ENCODE assay signal across 1 cellular context in the genomic region with DNA sequence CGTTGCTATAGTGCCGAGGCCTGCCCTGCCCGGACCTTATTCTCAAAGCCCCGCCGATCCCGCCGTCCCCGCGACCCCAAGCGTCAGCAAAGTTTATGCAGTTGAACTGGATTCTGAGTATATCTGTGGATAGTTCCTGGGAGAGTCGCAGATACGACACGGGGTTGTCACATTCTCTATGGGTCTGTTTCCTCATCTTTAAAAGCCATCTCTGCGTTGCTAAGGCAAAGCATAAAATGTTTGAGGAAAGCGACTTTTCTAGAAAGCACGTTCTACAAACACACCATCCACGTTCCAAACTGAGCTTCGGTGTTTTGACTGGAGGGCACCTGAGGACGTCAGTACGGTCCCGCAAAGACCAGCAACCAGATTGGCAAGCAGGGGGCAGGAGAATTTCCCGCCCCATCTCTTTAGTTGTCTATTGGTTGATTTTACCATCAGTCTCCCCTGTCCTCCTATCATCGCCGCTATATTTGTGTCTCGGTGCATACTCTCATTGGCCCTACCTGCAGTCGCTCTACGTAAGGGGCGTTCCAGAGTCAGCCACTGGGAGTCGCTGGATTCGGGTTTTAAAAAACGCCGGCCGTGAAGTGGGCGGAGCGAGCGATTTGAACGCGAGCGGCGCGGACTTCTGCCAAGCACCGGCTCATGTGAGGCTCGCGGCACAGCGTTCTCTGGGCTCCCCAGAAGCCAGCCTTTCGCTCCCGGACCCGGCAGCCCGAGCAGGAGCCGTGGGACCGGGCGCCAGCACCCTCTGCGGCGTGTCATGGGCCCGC.
TF ChIP-seq lines count a peak whose summit lies in the region.

Gene CENPA (plus strand): TSS at position 626 of the 776 bp plus-strand sequence. CDS start 141 bp downstream, at position 767.

TF ChIP-seq in HepG2, 621 proteins besides CTCF, POLR2A, EP300 and RAD21 (continued from another document and continues in another):
- no peak for TF ChIP-seq PLSCR1 (CRISPR knock-in tag; IDR thresholded peaks at IDR 0.05; ENCODE audit: borderline replicate concordance)
- TF ChIP-seq MTA3 (CRISPR knock-in tag; IDR thresholded peaks at IDR 0.05), result no peak
- TF ChIP-seq CEBPZ (IDR thresholded peaks at IDR 0.05; ENCODE audit: low read length), result peak; percentile 94
- TF ChIP-seq NR1H2 (CRISPR knock-in tag; IDR thresholded peaks at IDR 0.05; ENCODE audit: borderline replicate concordance, low read depth), result no peak
- peak; percentile 63 for TF ChIP-seq PHF20 (CRISPR knock-in tag; IDR thresholded peaks at IDR 0.05)
- TF ChIP-seq LCORL (IDR thresholded peaks at IDR 0.05), result peak; percentile 12; the same call in 1 of the 2 replicates
- TF ChIP-seq LCORL (CRISPR knock-in tag; IDR thresholded peaks at IDR 0.05), result no peak
- TF ChIP-seq PCBP1 (IDR thresholded peaks at IDR 0.05; ENCODE audit: borderline replicate concordance, low read depth, low read length), result no peak; the same call in 1 of the 2 replicates
- peak; percentile 70 for TF ChIP-seq HNRNPLL (IDR thresholded peaks at IDR 0.05; ENCODE audit: low read depth, low read length, poor library complexity, severe bottlenecking)
- TF ChIP-seq IKZF1 (IDR thresholded peaks at IDR 0.05), result no peak
- TF ChIP-seq TBP (CRISPR knock-in tag; IDR thresholded peaks at IDR 0.05), result no peak
- no peak for TF ChIP-seq GPN1 (CRISPR knock-in tag; IDR thresholded peaks at IDR 0.05; ENCODE audit: borderline replicate concordance)
- TF ChIP-seq NFRKB (IDR thresholded peaks at IDR 0.05), result no peak
- peak; percentile 97 for TF ChIP-seq HOXA9 (CRISPR knock-in tag; IDR thresholded peaks at IDR 0.05; ENCODE audit: borderline replicate concordance)
- peak; percentile 87; the same call in 1 of the 2 replicates for TF ChIP-seq ZNF138 (CRISPR knock-in tag; IDR thresholded peaks at IDR 0.05; ENCODE audit: low read depth)
- no peak for TF ChIP-seq ZBTB7A (CRISPR knock-in tag; IDR thresholded peaks at IDR 0.05)
- TF ChIP-seq ZBTB10 (CRISPR knock-in tag; IDR thresholded peaks at IDR 0.05; ENCODE audit: borderline replicate concordance), result peak; percentile 95; the same call in 1 of the 2 replicates
- TF ChIP-seq, protein P1, sequence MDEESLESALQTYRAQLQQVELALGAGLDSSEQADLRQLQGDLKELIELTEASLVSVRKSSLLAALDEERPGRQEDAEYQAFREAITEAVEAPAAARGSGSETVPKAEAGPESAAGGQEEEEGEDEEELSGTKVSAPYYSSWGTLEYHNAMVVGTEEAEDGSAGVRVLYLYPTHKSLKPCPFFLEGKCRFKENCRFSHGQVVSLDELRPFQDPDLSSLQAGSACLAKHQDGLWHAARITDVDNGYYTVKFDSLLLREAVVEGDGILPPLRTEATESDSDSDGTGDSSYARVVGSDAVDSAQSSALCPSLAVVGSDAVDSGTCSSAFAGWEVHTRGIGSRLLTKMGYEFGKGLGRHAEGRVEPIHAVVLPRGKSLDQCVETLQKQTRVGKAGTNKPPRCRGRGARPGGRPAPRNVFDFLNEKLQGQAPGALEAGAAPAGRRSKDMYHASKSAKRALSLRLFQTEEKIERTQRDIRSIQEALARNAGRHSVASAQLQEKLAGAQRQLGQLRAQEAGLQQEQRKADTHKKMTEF (CRISPR knock-in tag; IDR thresholded peaks at IDR 0.05), result peak; percentile 85
- TF ChIP-seq MATR3 (CRISPR knock-in tag; IDR thresholded peaks at IDR 0.05), result no peak
- TF ChIP-seq, protein P2, sequence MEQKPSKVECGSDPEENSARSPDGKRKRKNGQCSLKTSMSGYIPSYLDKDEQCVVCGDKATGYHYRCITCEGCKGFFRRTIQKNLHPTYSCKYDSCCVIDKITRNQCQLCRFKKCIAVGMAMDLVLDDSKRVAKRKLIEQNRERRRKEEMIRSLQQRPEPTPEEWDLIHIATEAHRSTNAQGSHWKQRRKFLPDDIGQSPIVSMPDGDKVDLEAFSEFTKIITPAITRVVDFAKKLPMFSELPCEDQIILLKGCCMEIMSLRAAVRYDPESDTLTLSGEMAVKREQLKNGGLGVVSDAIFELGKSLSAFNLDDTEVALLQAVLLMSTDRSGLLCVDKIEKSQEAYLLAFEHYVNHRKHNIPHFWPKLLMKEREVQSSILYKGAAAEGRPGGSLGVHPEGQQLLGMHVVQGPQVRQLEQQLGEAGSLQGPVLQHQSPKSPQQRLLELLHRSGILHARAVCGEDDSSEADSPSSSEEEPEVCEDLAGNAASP (CRISPR knock-in tag; IDR thresholded peaks at IDR 0.05; ENCODE audit: borderline replicate concordance), result peak; percentile 97
- peak; percentile 51; the same call in 1 of the 2 replicates for TF ChIP-seq KDM5A (IDR thresholded peaks at IDR 0.05; ENCODE audit: borderline replicate concordance, low read length)
- TF ChIP-seq FOXM1 (CRISPR knock-in tag; IDR thresholded peaks at IDR 0.05), result peak; percentile 99
- no peak for TF ChIP-seq ZNF550 (CRISPR knock-in tag; IDR thresholded peaks at IDR 0.05; ENCODE audit: borderline replicate concordance)
- peak; percentile 60 for TF ChIP-seq CEBPG (CRISPR knock-in tag; IDR thresholded peaks at IDR 0.05)
- TF ChIP-seq HNRNPH1 (optimal IDR thresholded peaks at IDR 0.05; ENCODE audit: low read depth, low read length), result no peak
- no peak for TF ChIP-seq HCFC1 (IDR thresholded peaks at IDR 0.05; ENCODE audit: low read depth, low read length)
- TF ChIP-seq RELA (CRISPR knock-in tag; IDR thresholded peaks at IDR 0.05), result 0 out of 2 replicates have a peak, but pooled peaks have one; percentile 59
- no peak for TF ChIP-seq ZNF674 (CRISPR knock-in tag; IDR thresholded peaks at IDR 0.05; ENCODE audit: low read depth)
- peak; percentile 99 for TF ChIP-seq ZFAT (CRISPR knock-in tag; conservative IDR thresholded peaks at IDR 0.05)
- TF ChIP-seq PREB (CRISPR knock-in tag; IDR thresholded peaks at IDR 0.05), result no peak
- TF ChIP-seq GATA4 (IDR thresholded peaks at IDR 0.05; ENCODE audit: borderline replicate concordance, low read depth), result 0 out of 2 replicates have a peak, but pooled peaks have one; percentile 9
- TF ChIP-seq, protein P3, sequence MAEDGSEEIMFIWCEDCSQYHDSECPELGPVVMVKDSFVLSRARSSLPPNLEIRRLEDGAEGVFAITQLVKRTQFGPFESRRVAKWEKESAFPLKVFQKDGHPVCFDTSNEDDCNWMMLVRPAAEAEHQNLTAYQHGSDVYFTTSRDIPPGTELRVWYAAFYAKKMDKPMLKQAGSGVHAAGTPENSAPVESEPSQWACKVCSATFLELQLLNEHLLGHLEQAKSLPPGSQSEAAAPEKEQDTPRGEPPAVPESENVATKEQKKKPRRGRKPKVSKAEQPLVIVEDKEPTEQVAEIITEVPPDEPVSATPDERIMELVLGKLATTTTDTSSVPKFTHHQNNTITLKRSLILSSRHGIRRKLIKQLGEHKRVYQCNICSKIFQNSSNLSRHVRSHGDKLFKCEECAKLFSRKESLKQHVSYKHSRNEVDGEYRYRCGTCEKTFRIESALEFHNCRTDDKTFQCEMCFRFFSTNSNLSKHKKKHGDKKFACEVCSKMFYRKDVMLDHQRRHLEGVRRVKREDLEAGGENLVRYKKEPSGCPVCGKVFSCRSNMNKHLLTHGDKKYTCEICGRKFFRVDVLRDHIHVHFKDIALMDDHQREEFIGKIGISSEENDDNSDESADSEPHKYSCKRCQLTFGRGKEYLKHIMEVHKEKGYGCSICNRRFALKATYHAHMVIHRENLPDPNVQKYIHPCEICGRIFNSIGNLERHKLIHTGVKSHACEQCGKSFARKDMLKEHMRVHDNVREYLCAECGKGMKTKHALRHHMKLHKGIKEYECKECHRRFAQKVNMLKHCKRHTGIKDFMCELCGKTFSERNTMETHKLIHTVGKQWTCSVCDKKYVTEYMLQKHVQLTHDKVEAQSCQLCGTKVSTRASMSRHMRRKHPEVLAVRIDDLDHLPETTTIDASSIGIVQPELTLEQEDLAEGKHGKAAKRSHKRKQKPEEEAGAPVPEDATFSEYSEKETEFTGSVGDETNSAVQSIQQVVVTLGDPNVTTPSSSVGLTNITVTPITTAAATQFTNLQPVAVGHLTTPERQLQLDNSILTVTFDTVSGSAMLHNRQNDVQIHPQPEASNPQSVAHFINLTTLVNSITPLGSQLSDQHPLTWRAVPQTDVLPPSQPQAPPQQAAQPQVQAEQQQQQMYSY (CRISPR knock-in tag; IDR thresholded peaks at IDR 0.05), result peak; percentile 76; the same call in 1 of the 2 replicates
- TF ChIP-seq RCOR2 (CRISPR knock-in tag; IDR thresholded peaks at IDR 0.05), result 0 out of 2 replicates have a peak, but pooled peaks have one; percentile 79
- TF ChIP-seq RFX1 (IDR thresholded peaks at IDR 0.05), result no peak
- peak; percentile 78; the same call in 1 of the 2 replicates for TF ChIP-seq MIER2 (CRISPR knock-in tag; IDR thresholded peaks at IDR 0.05)
- peak; percentile 44; the same call in 1 of the 2 replicates for TF ChIP-seq MAZ (IDR thresholded peaks at IDR 0.05; ENCODE audit: borderline replicate concordance, low read depth, low read length)
- TF ChIP-seq MAZ (CRISPR knock-in tag; IDR thresholded peaks at IDR 0.05; ENCODE audit: low read depth), result peak; percentile 87
- no peak for TF ChIP-seq ZMAT5 (CRISPR knock-in tag; IDR thresholded peaks at IDR 0.05; ENCODE audit: borderline replicate concordance, low read depth)
- peak; percentile 52; the same call in 1 of the 2 replicates for TF ChIP-seq HOMEZ (CRISPR knock-in tag; IDR thresholded peaks at IDR 0.05; ENCODE audit: low read depth)
- no peak for TF ChIP-seq FOXP1 (IDR thresholded peaks at IDR 0.05)
- no peak for TF ChIP-seq FOXP1 (CRISPR knock-in tag; IDR thresholded peaks at IDR 0.05)
- no peak for TF ChIP-seq PRPF4 (IDR thresholded peaks at IDR 0.05; ENCODE audit: low read depth, low read length, poor library complexity, severe bottlenecking)
